8 cellular contexts compared by ENCODE assay signal in the genomic region with DNA sequence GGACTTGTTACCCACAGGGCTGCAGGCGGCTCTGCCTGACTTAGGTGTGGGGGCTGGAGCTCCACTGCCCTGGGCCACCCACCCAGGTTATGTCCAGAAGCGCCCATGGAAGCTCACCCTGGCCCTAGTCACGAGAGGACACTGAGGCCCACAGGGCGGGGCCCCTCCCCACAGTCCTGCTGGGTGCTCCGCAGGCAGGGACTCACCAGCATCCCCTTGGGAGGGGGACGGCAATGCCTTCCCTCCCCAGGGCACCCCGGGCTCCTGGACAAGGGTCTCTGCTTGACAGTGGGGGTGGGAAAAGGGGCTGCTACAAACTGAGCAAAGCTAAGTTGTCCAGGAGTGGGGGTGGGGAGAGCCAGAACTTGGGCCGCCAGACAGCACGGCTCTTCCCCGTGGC.
"Had no signal": no experiment of that assay in that cellular context is flagged by ENCODE, and none has a peak within 500 bp of the region (broad histone marks: within the 10 kb centered on the region; RNA-seq: fewer than 3 reads in every experiment).

No MANE protein-coding gene starts in this region.

- FAIRE-seq: G401.6, GM12878, GM12891, GM12892, GM18507, GM19239 had no signal

- H3K4me3 ChIP-seq: GM12878 had no signal

- ATAC-seq: GM12878 had no signal

- DNase-seq: GDM1, GF-D8 had no signal
